In genomic region chr14:67280506-67280905, GRCh38 we compare ENCODE assay signal across 18 cellular contexts. TPM values are rescaled to one million over a fixed set of nuclear protein-coding genes. Genes with fewer than 3 reads are reported as not detected.
DNase-seq lines count a peak whose midpoint lies in the region; ATAC-seq, FAIRE-seq and TF ChIP-seq lines count a peak whose summit lies in the region.
"Had no signal": no experiment of that assay in that cellular context is flagged by ENCODE, and none has a peak within 500 bp of the region (broad histone marks: within the 10 kb centered on the region; RNA-seq: fewer than 3 reads in every experiment).

No MANE protein-coding gene starts in this region.

- peak; percentile 26 for FAIRE-seq in astrocyte (lab: Jason Lieb, UNC)
- FAIRE-seq: GM19239 had no signal

- no CpG with 5 or more reads among the region's 2 CpGs for WGBS in IMR-90 (ENCODE audit: extremely low coverage in 2 of 2, insufficient read length in 1 of 2), 2 experiments

- peaks cover 1% of the 10 kb centered on the region for H3K9me3 Mint-ChIP-seq in astrocyte (ENCODE audit: unreplicated experiment)
- no peaks in the 10 kb centered on the region for H3K9me3 Mint-ChIP-seq in nephron
- no peaks in the 10 kb centered on the region for H3K9me3 Mint-ChIP-seq in activated CD4-positive, alpha-beta T cell treated with anti-CD3 and anti-CD28 coated beads, Interleukin-2, amount 10 ng/mL, durations not matched to agents 7 days and 5 days
- H3K9me3 Mint-ChIP-seq: CD8-positive, alpha-beta T cell had no signal

- POLR2A ChIA-PET in A673 (lab: Charles Lee; ENCODE audit: low non-redundant PET), result no interaction called here
- POLR2A ChIA-PET in IMR-90 (lab: Charles Lee; ENCODE audit: unreplicated experiment), result no interaction called here
- POLR2A ChIA-PET in activated CD4-positive, alpha-beta T cell treated with anti-CD3 and anti-CD28 coated beads, Interleukin-2, amount 10 ng/mL, durations not matched to agents 7 days and 5 days (lab: Charles Lee), result no interaction called here

- TF ChIP-seq CTCF in A673 (conservative IDR thresholded peaks at IDR 0.05; ENCODE audit: low read depth, low read length) (no peak), IMR-90 (conservative IDR thresholded peaks at IDR 0.05; ENCODE audit: low read depth, low read length) (no peak), astrocyte (IDR thresholded peaks at IDR 0.05; ENCODE audit: insufficient read depth, low read depth, low read length) (no peak), nephron (IDR thresholded peaks at IDR 0.05; ENCODE audit: unreplicated experiment in 3 of 3) (no peak), MM.1S (IDR thresholded peaks at IDR 0.05; ENCODE audit: low read length) (no peak)

- H4K20me1 ChIP-seq in IMR-90 (ENCODE audit: insufficient read depth, low read length) (peaks cover 3% of the 10 kb centered on the region; the same call in 1 of the 2 replicates), astrocyte (ENCODE audit: insufficient read depth, low read length) (peaks cover 33% of the 10 kb centered on the region), MM.1S (ENCODE audit: insufficient read depth, low read length) (no peaks in the 10 kb centered on the region)

- H3K4me1 Mint-ChIP-seq in astrocyte (ENCODE audit: low read depth, unreplicated experiment), result peaks cover 9% of the 10 kb centered on the region
- peaks cover 9% of the 10 kb centered on the region for H3K4me1 Mint-ChIP-seq in nephron
- H3K4me1 Mint-ChIP-seq in activated CD4-positive, alpha-beta T cell treated with anti-CD3 and anti-CD28 coated beads, Interleukin-2, amount 10 ng/mL, durations not matched to agents 7 days and 5 days, result no peaks in the 10 kb centered on the region

- H4K91ac ChIP-seq in IMR-90 (ENCODE audit: insufficient read depth, low read depth, low read length), result no peak overlapping the region

- H3K9me2 ChIP-seq in MM.1S (replicated peaks; ENCODE audit: insufficient read depth, low read length), result no peaks in the 10 kb centered on the region

- H4K8ac ChIP-seq in IMR-90 (ENCODE audit: low read depth in 2 of 2, low read length in 2 of 2), result no peak overlapping the region

- no peak overlapping the region for H3K27ac Mint-ChIP-seq in astrocyte (ENCODE audit: unreplicated experiment)
- peak overlapping the region in 2 of 3 experiments; percentile 31 to 55 for H3K27ac Mint-ChIP-seq in nephron
- no peak overlapping the region for H3K27ac Mint-ChIP-seq in activated CD4-positive, alpha-beta T cell treated with anti-CD3 and anti-CD28 coated beads, Interleukin-2, amount 10 ng/mL, durations not matched to agents 7 days and 5 days
- H3K27ac Mint-ChIP-seq: B cell; CD8-positive, alpha-beta T cell had no signal

- H2BK15ac ChIP-seq in IMR-90 (ENCODE audit: low read depth, low read length), result no peak overlapping the region

- no peaks in the 10 kb centered on the region for H3K9me3 ChIP-seq in A673 (ENCODE audit: low read depth, low read length, poor library complexity, severe bottlenecking)
- H3K9me3 ChIP-seq in IMR-90 (ENCODE audit: control insufficient read depth, insufficient read depth, low read length), result no peaks in the 10 kb centered on the region
- H3K9me3 ChIP-seq in astrocyte (ENCODE audit: insufficient read depth, low read depth, low read length), result no peaks in the 10 kb centered on the region
- no peaks in the 10 kb centered on the region for H3K9me3 ChIP-seq in MM.1S (replicated peaks; ENCODE audit: insufficient read depth, low read length)
- H3K9me3 ChIP-seq: BLaER1 treated with 17β-estradiol and CSF1 and Interleukin-3, amounts not matched to agents 10 nM and 100 nM; HAP-1 had no signal

- no peak overlapping the region for H3K56ac ChIP-seq in IMR-90 (ENCODE audit: extremely low read depth, insufficient read depth, low read length)

- ATAC-seq in IMR-90 (ENCODE audit: low read depth), result no peak
- ATAC-seq: CD8-positive, alpha-beta T cell had no signal

- H3K36me3 ChIP-seq in A673 (ENCODE audit: insufficient read depth, low read length, poor library complexity, severe bottlenecking) (peaks cover 11% of the 10 kb centered on the region), IMR-90 (ENCODE audit: control insufficient read depth, insufficient read depth, low read length) (no peaks in the 10 kb centered on the region), astrocyte (ENCODE audit: insufficient read depth, low read length) (peaks cover 7% of the 10 kb centered on the region), MM.1S (replicated peaks; ENCODE audit: insufficient read depth, low read length) (no peaks in the 10 kb centered on the region)
- H3K36me3 ChIP-seq: HAP-1 had no signal

- H3K9ac ChIP-seq in IMR-90 (ENCODE audit: low read depth, low read length) (no peak overlapping the region), astrocyte (ENCODE audit: low read length) (no peak overlapping the region), MM.1S (ENCODE audit: low read length) (no peak overlapping the region)
- H3K9ac ChIP-seq: BLaER1 treated with 17β-estradiol and CSF1 and Interleukin-3, amounts not matched to agents 10 nM and 100 nM; GM23248 had no signal

- H3K4me2 ChIP-seq in IMR-90 (ENCODE audit: low read depth, low read length) (no peak overlapping the region), astrocyte (ENCODE audit: low read length) (no peak overlapping the region), MM.1S (ENCODE audit: low read depth, low read length) (no peak overlapping the region)
- H3K4me2 ChIP-seq: BLaER1 treated with 17β-estradiol and CSF1 and Interleukin-3, amounts not matched to agents 10 nM and 100 nM had no signal

- no peak for TF ChIP-seq POLR2A in IMR-90 (IDR thresholded peaks at IDR 0.05; ENCODE audit: low read depth, low read length)

- H3K27ac ChIP-seq in A673 (ENCODE audit: low read depth, low read length, poor library complexity, severe bottlenecking) (peak overlapping the region; percentile 95), IMR-90 (ENCODE audit: insufficient read depth, low read length) (no peak overlapping the region), astrocyte (ENCODE audit: low read depth, low read length) (no peak overlapping the region), MM.1S (ENCODE audit: low read length) (no peak overlapping the region)
- H3K27ac ChIP-seq: BLaER1 treated with 17β-estradiol and CSF1 and Interleukin-3, amounts not matched to agents 10 nM and 100 nM; GM23248; HL-60 had no signal

- no peak overlapping the region for H3K14ac ChIP-seq in IMR-90 (replicated peaks; ENCODE audit: low read depth, low read length)

- dilution Hi-C loops in IMR-90 (cut with HindIII; ENCODE audit: low sequenced_read_pairs, unreplicated experiment), result no loop called here

- no peak overlapping the region for H2AK9ac ChIP-seq in IMR-90 (replicated peaks; ENCODE audit: low read depth, low read length, poor library complexity)

- H4K5ac ChIP-seq in IMR-90 (ENCODE audit: low read depth, low read length), result no peak overlapping the region

- no peak overlapping the region for H3K4ac ChIP-seq in IMR-90 (ENCODE audit: low read depth, low read length)

- H3K27me3 ChIP-seq in A673 (replicated peaks; ENCODE audit: insufficient read depth, low read depth, low read length, poor library complexity) (no peaks in the 10 kb centered on the region), IMR-90 (ENCODE audit: control insufficient read depth, insufficient read depth, low read length) (no peaks in the 10 kb centered on the region), astrocyte (ENCODE audit: insufficient read depth, low read length) (no peaks in the 10 kb centered on the region), MM.1S (replicated peaks; ENCODE audit: insufficient read depth, low read length) (no peaks in the 10 kb centered on the region)
- H3K27me3 ChIP-seq: BLaER1 treated with 17β-estradiol and CSF1 and Interleukin-3, amounts not matched to agents 10 nM and 100 nM had no signal

- H2AFZ ChIP-seq in IMR-90 (replicated peaks; ENCODE audit: low read length, poor library complexity), result no peak overlapping the region
- H2AFZ ChIP-seq in astrocyte (ENCODE audit: low read depth, low read length), result no peak overlapping the region
- no peak overlapping the region for H2AFZ ChIP-seq in MM.1S (ENCODE audit: low read length)
- H2AFZ ChIP-seq: GM23248 had no signal

- H3F3A ChIP-seq in MM.1S (ENCODE audit: insufficient read depth, low read length), result no peaks in the 10 kb centered on the region

- 0 out of 2 replicates have a peak overlapping the region, but pooled peaks have one; percentile 62 for H3K23ac ChIP-seq in IMR-90 (ENCODE audit: low read depth, low read length)

- H2BK120ac ChIP-seq in IMR-90 (ENCODE audit: low read depth, low read length), result no peak overlapping the region

- no peak overlapping the region for H3K4me3 Mint-ChIP-seq in astrocyte (ENCODE audit: unreplicated experiment)
- H3K4me3 Mint-ChIP-seq in nephron, result no peak overlapping the region
- H3K4me3 Mint-ChIP-seq in activated CD4-positive, alpha-beta T cell treated with anti-CD3 and anti-CD28 coated beads, Interleukin-2, amount 10 ng/mL, durations not matched to agents 7 days and 5 days, result no peak overlapping the region
- H3K4me3 Mint-ChIP-seq: B cell; CD8-positive, alpha-beta T cell had no signal

- H3K27me3 Mint-ChIP-seq in astrocyte (ENCODE audit: low read depth, unreplicated experiment), result no peaks in the 10 kb centered on the region
- H3K27me3 Mint-ChIP-seq in nephron (ENCODE audit: low read depth), result no peaks in the 10 kb centered on the region
- H3K27me3 Mint-ChIP-seq in activated CD4-positive, alpha-beta T cell treated with anti-CD3 and anti-CD28 coated beads, Interleukin-2, amount 10 ng/mL, durations not matched to agents 7 days and 5 days, result no peaks in the 10 kb centered on the region
- H3K27me3 Mint-ChIP-seq: B cell had no signal

- no peaks in the 10 kb centered on the region for H3K36me3 Mint-ChIP-seq in astrocyte (ENCODE audit: low read depth, unreplicated experiment)
- peaks cover 35% of the 10 kb centered on the region for H3K36me3 Mint-ChIP-seq in nephron (ENCODE audit: low read depth)
- H3K36me3 Mint-ChIP-seq in activated CD4-positive, alpha-beta T cell treated with anti-CD3 and anti-CD28 coated beads, Interleukin-2, amount 10 ng/mL, durations not matched to agents 7 days and 5 days (ENCODE audit: low read depth), result no peaks in the 10 kb centered on the region

- no peak overlapping the region for H3K18ac ChIP-seq in IMR-90 (ENCODE audit: low read depth, low read length)

- H2BK5ac ChIP-seq in IMR-90 (ENCODE audit: low read depth, low read length, poor library complexity, severe bottlenecking), result no peak overlapping the region

- no peak overlapping the region for H2AK5ac ChIP-seq in IMR-90 (ENCODE audit: low read depth, low read length)

- H3K4me3 ChIP-seq in A673 (ENCODE audit: low read depth, low read length, poor library complexity, severe bottlenecking) (peak overlapping the region; percentile 41), IMR-90 (ENCODE audit: insufficient read depth, low read depth, low read length) (no peak overlapping the region), astrocyte (ENCODE audit: insufficient read depth, low read depth, low read length) (no peak overlapping the region), MM.1S (ENCODE audit: low read length) (no peak overlapping the region)
- H3K4me3 ChIP-seq: BLaER1 treated with 17β-estradiol and CSF1 and Interleukin-3, amounts not matched to agents 10 nM and 100 nM; GM23248; HAP-1 had no signal

- H2BK20ac ChIP-seq in IMR-90 (ENCODE audit: low read depth, low read length), result no peak overlapping the region

- DNase-seq in A673 (ENCODE audit: low spot score) (peak; percentile 92), IMR-90 (no peak), astrocyte (ENCODE audit: low read depth) (no peak), NCI-H1417 treated with DMSO at 0.1 percent for 48 hours (lab: John Stamatoyannopoulos, UW) (no peak), MM.1S (no peak)
- DNase-seq in activated CD4-positive, alpha-beta T cell treated with anti-CD3 and anti-CD28 coated beads, Interleukin-2, amount 10 ng/mL, durations not matched to agents 7 days and 5 days, result no peak
- DNase-seq: 8988T; Calu3; CD8-positive, alpha-beta T cell; DMS79 treated with DMSO at 0.1 percent for 48 hours; GF-D8; GM23248 had no signal

- intact Hi-C loops in A673 (cut with micrococcal nuclease; ENCODE audit: unreplicated experiment) (loop anchor here (1.0 kb wide), 1 partner anchor 112 kb away; no protein-coding TSS in a partner anchor), IMR-90 (cut with micrococcal nuclease) (loop anchor here (5.0 to 10.0 kb wide), 3 partner anchors 38 to 923 kb away; partner anchors contain the start of gene PALS1)

- peaks cover 15 to 30% of the 10 kb centered on the region in 2 experiments for H3K79me1 ChIP-seq in IMR-90 (ENCODE audit: low read depth in 1 of 2, low read length in 2 of 2)

- no TSS peak for BruUV-seq in A673 (replicated peaks; lab: Mats Ljungman, UMichigan)
- no TSS peak for BruUV-seq in IMR-90 (replicated peaks; lab: Mats Ljungman, UMichigan)

- TF ChIP-seq RAD21 in IMR-90 (IDR thresholded peaks at IDR 0.05; ENCODE audit: low read length), result no peak

- peaks cover 49% of the 10 kb centered on the region for H3K79me2 ChIP-seq in astrocyte (ENCODE audit: insufficient read depth, low read length)
- peaks cover 3% of the 10 kb centered on the region for H3K79me2 ChIP-seq in MM.1S (ENCODE audit: low read length)

- H3K4me1 ChIP-seq in A673 (ENCODE audit: insufficient read depth, low read length, poor library complexity, severe bottlenecking) (peaks cover 67% of the 10 kb centered on the region), IMR-90 (ENCODE audit: control insufficient read depth, insufficient read depth, low read length) (no peaks in the 10 kb centered on the region), astrocyte (ENCODE audit: insufficient read depth, low read length) (no peaks in the 10 kb centered on the region), MM.1S (ENCODE audit: low read length) (no peaks in the 10 kb centered on the region)

- 0 out of 2 replicates have a peak, but pooled peaks cover 3% of the 10 kb centered on the region for H3K9me1 ChIP-seq in IMR-90 (ENCODE audit: insufficient read depth, low read length)

- in situ Hi-C loops in IMR-90 (cut with MboI; ENCODE audit: low sequenced_read_pairs), result loop anchor here (25.0 kb wide), 2 partner anchors 643 to 768 kb away; partner anchors contain the start of gene GPHN

- CTCF ChIA-PET in A673 (lab: Charles Lee), result interaction anchor here (0.6 kb wide), 1 partner anchor 637 kb away, joined by 7 read pairs; no protein-coding TSS in a partner anchor
- CTCF ChIA-PET in IMR-90 (lab: Yijun Ruan, JAX), result no interaction called here
- CTCF ChIA-PET in activated CD4-positive, alpha-beta T cell treated with anti-CD3 and anti-CD28 coated beads, Interleukin-2, amount 10 ng/mL, durations not matched to agents 7 days and 5 days (lab: Charles Lee), result no interaction called here

RNA-seq across cellular contexts. Expression of gene PALS1, which starts 39.3 kb away (rescaled TPM):
- total RNA-seq in A673 (2021) (93.2 and 112 TPM in 2 replicates), IMR-90 (2012; rRNA removed) (40.1 and 63.0 TPM in 2 replicates), astrocyte (33.8 and 46.0 TPM in 2 replicates)
- polyA plus RNA-seq in IMR-90 (2012; rRNA removed), result 14.4 and 17.7 TPM in 2 replicates
- polyA plus RNA-seq in IMR-90 (2012; cell fraction: cytosol; rRNA removed), result 3.1 and 6.7 TPM in 2 replicates
- polyA plus RNA-seq in IMR-90 (2012; cell fraction: nucleus; rRNA removed; ENCODE audit: low replicate concordance), result 2.4 and 16.7 TPM in 2 replicates
- 1 to 10 TPM; 6.7 to 7.1 TPM for total RNA-seq in activated CD4-positive, alpha-beta T cell treated with anti-CD3 and anti-CD28 coated beads, Interleukin-2, amount 10 ng/mL, durations not matched to agents 7 days and 5 days

Comparison
In these comparisons a context has a peak if more than half of its experiments do, and no peak if none do; other contexts are left out.
1. H3K27ac Mint-ChIP-seq: peak in nephron (2 of 3); none in astrocyte (single experiment) and activated CD4-positive, alpha-beta T cell treated with anti-CD3 and anti-CD28 coated beads, Interleukin-2, amount 10 ng/mL, durations not matched to agents 7 days and 5 days (single experiment).